25 cellular contexts compared by ENCODE assay signal in the genomic region with DNA sequence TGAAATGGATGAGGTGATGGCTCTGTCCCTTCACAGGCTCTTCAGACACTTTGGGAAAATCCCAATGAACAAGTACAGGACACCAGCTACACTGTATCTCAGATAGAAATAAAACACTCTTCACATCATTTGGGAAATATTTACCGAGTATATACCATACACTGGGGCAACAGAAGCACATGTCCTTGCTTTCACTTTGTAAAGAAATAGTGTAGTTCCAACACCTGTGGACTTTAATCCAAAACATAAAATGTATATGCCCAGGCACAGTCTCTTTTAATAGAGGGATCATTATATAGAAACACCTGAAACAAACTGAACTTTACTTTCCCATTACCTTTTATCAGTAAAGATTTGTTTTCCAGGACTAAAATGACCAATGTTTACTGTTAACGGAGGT. TPM values are rescaled to one million over a fixed set of nuclear protein-coding genes. Genes with fewer than 3 reads are reported as not detected.
DNase-seq lines count a peak whose midpoint lies in the region; ATAC-seq and FAIRE-seq lines count a peak whose summit lies in the region.
"Had no signal": no experiment of that assay in that cellular context is flagged by ENCODE, and none has a peak within 500 bp of the region (broad histone marks: within the 10 kb centered on the region; RNA-seq: fewer than 3 reads in every experiment).

No MANE protein-coding gene starts in this region.

- CTCF ChIA-PET in activated CD4-positive, alpha-beta T cell treated with anti-CD3 and anti-CD28 coated beads for 36 hours (lab: Charles Lee), result no interaction called here

- H3K4me3 Mint-ChIP-seq in activated CD4-positive, alpha-beta T cell treated with anti-CD3 and anti-CD28 coated beads for 36 hours, result no peak overlapping the region
- no peak overlapping the region for H3K4me3 Mint-ChIP-seq in activated naive CD4-positive, alpha-beta T cell treated with anti-CD3 and anti-CD28 coated beads, Interleukin-2, amount 50 U/mL, for 24 hours
- H3K4me3 Mint-ChIP-seq: B cell; CD4-positive, CD25-positive, alpha-beta regulatory T cell; CD8-positive, alpha-beta memory T cell; GM23338; H9 had no signal

- FAIRE-seq in small intestine (lab: Jason Lieb, UNC), result no peak
- FAIRE-seq: A204.1, D721Med, GM12878, GM19239 had no signal

- POLR2A ChIA-PET in activated CD4-positive, alpha-beta T cell treated with anti-CD3 and anti-CD28 coated beads for 36 hours (lab: Charles Lee), result no interaction called here

- no peak overlapping the region for H3K27ac ChIP-seq in small intestine (ENCODE audit: low read depth in 1 of 2, low read length in 1 of 2)
- H3K27ac ChIP-seq: 22Rv1, BLaER1, C4-2B had no signal

- peaks cover 5 to 7% of the 10 kb centered on the region in 2 donors for H3K36me3 ChIP-seq in small intestine (ENCODE audit: control insufficient read depth in 2 of 2, insufficient read depth in 2 of 2, low read length in 2 of 2)

- peak overlapping the region; percentile 30 for H3K27ac Mint-ChIP-seq in activated CD4-positive, alpha-beta T cell treated with anti-CD3 and anti-CD28 coated beads for 36 hours
- H3K27ac Mint-ChIP-seq in activated naive CD4-positive, alpha-beta T cell treated with anti-CD3 and anti-CD28 coated beads, Interleukin-2, amount 50 U/mL, for 24 hours, result peak overlapping the region; percentile 52
- H3K27ac Mint-ChIP-seq in activated naive CD4-positive, alpha-beta T cell treated with anti-CD3 and anti-CD28 coated beads, Interleukin-2, amount 50 U/mL, for 72 hours, result no peak overlapping the region
- H3K27ac Mint-ChIP-seq: B cell, GM23338, H9 had no signal

- no peak overlapping the region for H3K4me3 ChIP-seq in small intestine (ENCODE audit: low read depth in 1 of 2, low read length in 2 of 2)
- H3K4me3 ChIP-seq: BLaER1, GM12878, GM23338 had no signal

- WGBS in small intestine, 3 donors, result 29 to 75% (median 45%) methylated on average over 2 of the region's 2 CpGs

- H3K27me3 ChIP-seq in small intestine (ENCODE audit: control insufficient read depth in 2 of 2, insufficient read depth in 2 of 2, low read length in 2 of 2), result no peaks in the 10 kb centered on the region
- H3K27me3 ChIP-seq: BLaER1 had no signal

- ATAC-seq in activated CD4-positive, alpha-beta T cell treated with anti-CD3 and anti-CD28 coated beads for 36 hours, result no peak
- no peak for ATAC-seq in activated naive CD4-positive, alpha-beta T cell treated with anti-CD3 and anti-CD28 coated beads, Interleukin-2, amount 50 U/mL, for 72 hours
- peak; percentile 66 for ATAC-seq in left colon
- ATAC-seq: GM12878, GM23338, HCT116 had no signal

- no peak for DNase-seq in activated CD4-positive, alpha-beta T cell treated with anti-CD3 and anti-CD28 coated beads for 36 hours
- no peak for DNase-seq in activated CD4-positive, alpha-beta T cell treated with anti-CD3 and anti-CD28 coated beads for 1 hour
- DNase-seq in activated naive CD4-positive, alpha-beta T cell treated with anti-CD3 and anti-CD28 coated beads, Interleukin-2, amount 50 U/mL, for 72 hours (ENCODE audit: low spot score in 2 of 2), result no peak
- DNase-seq in left colon, result no peak
- DNase-seq in small intestine, result peak; percentile 23
- DNase-seq in NCI-H1048 (lab: John Stamatoyannopoulos, UW), result no peak
- DNase-seq in activated gamma-delta T cell treated with Interleukin-2 at 50 U/mL for 16 hours, result no peak
- DNase-seq: CD4-positive, CD25-positive, alpha-beta regulatory T cell; CD8-positive, alpha-beta memory T cell; DMS 273 treated with DMSO at 0.1 percent for 48 hours; DMS79; EL; GDM1; H9 had no signal

- no peaks in the 10 kb centered on the region for H3K9me3 ChIP-seq in small intestine (ENCODE audit: control insufficient read depth, low read depth)
- H3K9me3 ChIP-seq: BLaER1 had no signal

- H3K36me3 Mint-ChIP-seq in activated CD4-positive, alpha-beta T cell treated with anti-CD3 and anti-CD28 coated beads for 36 hours (ENCODE audit: low read depth), result peaks cover 18% of the 10 kb centered on the region
- H3K36me3 Mint-ChIP-seq in activated naive CD4-positive, alpha-beta T cell treated with anti-CD3 and anti-CD28 coated beads, Interleukin-2, amount 50 U/mL, for 24 hours, result peaks cover 8% of the 10 kb centered on the region
- H3K36me3 Mint-ChIP-seq in activated naive CD4-positive, alpha-beta T cell treated with anti-CD3 and anti-CD28 coated beads, Interleukin-2, amount 50 U/mL, for 72 hours, result peaks cover 11 to 20% of the 10 kb centered on the region in 2 donors

- intact Hi-C loops in activated CD4-positive, alpha-beta T cell treated with anti-CD3 and anti-CD28 coated beads for 36 hours (cut with DNase I, micrococcal nuclease), result no loop called here
- intact Hi-C loops in left colon (cut with DNase I, micrococcal nuclease), result no loop called here

- no peaks in the 10 kb centered on the region for H3K9me3 Mint-ChIP-seq in activated CD4-positive, alpha-beta T cell treated with anti-CD3 and anti-CD28 coated beads for 36 hours (ENCODE audit: low read depth)
- H3K9me3 Mint-ChIP-seq in activated naive CD4-positive, alpha-beta T cell treated with anti-CD3 and anti-CD28 coated beads, Interleukin-2, amount 50 U/mL, for 24 hours, result no peaks in the 10 kb centered on the region
- no peaks in the 10 kb centered on the region for H3K9me3 Mint-ChIP-seq in activated naive CD4-positive, alpha-beta T cell treated with anti-CD3 and anti-CD28 coated beads, Interleukin-2, amount 50 U/mL, for 72 hours
- H3K9me3 Mint-ChIP-seq: GM23338, H9 had no signal

- H3K4me1 Mint-ChIP-seq in activated CD4-positive, alpha-beta T cell treated with anti-CD3 and anti-CD28 coated beads for 36 hours, result peaks cover 21% of the 10 kb centered on the region
- H3K4me1 Mint-ChIP-seq in activated naive CD4-positive, alpha-beta T cell treated with anti-CD3 and anti-CD28 coated beads, Interleukin-2, amount 50 U/mL, for 24 hours, result peaks cover 14% of the 10 kb centered on the region

- peaks cover 2% of the 10 kb centered on the region in 2 donors for H3K4me1 ChIP-seq in small intestine (ENCODE audit: control insufficient read depth in 2 of 2, insufficient read depth in 1 of 2, low read depth in 1 of 2, low read length in 1 of 2)
- H3K4me1 ChIP-seq: BLaER1 had no signal

- no peaks in the 10 kb centered on the region for H3K27me3 Mint-ChIP-seq in activated CD4-positive, alpha-beta T cell treated with anti-CD3 and anti-CD28 coated beads for 36 hours
- no peaks in the 10 kb centered on the region for H3K27me3 Mint-ChIP-seq in activated naive CD4-positive, alpha-beta T cell treated with anti-CD3 and anti-CD28 coated beads, Interleukin-2, amount 50 U/mL, for 24 hours
- H3K27me3 Mint-ChIP-seq: B cell; CD4-positive, CD25-positive, alpha-beta regulatory T cell; CD8-positive, alpha-beta memory T cell had no signal

RNA-seq across cellular contexts. Expression of a gene that starts 14.0 kb away (rescaled TPM):
- total RNA-seq in activated CD4-positive, alpha-beta T cell treated with anti-CD3 and anti-CD28 coated beads for 36 hours, result 100 to 1,000 TPM; 232 to 284 TPM
- total RNA-seq in activated naive CD4-positive, alpha-beta T cell treated with anti-CD3 and anti-CD28 coated beads, Interleukin-2, amount 50 U/mL, for 72 hours, result 100 to 1,000 TPM; 193 to 270 TPM
- 100 to 1,000 TPM; 274 to 339 TPM for total RNA-seq in left colon
- polyA plus RNA-seq in small intestine, result 1,000 to 10,000 TPM in 1 of 3 donors, 100 to 1,000 TPM in 2; 666 to 1,515 (median 852) TPM

RNA-seq across cellular contexts. Expression of a gene that starts 58.4 kb away (rescaled TPM):
- 10 to 100 TPM; 47.1 to 62.8 TPM for total RNA-seq in activated CD4-positive, alpha-beta T cell treated with anti-CD3 and anti-CD28 coated beads for 36 hours
- total RNA-seq in activated naive CD4-positive, alpha-beta T cell treated with anti-CD3 and anti-CD28 coated beads, Interleukin-2, amount 50 U/mL, for 72 hours, result 10 to 100 TPM; 41.9 to 43.9 TPM
- total RNA-seq in left colon, result 10 to 100 TPM; 33.3 to 34.2 TPM
- polyA plus RNA-seq in small intestine, result 10 to 100 TPM in 2 of 3 donors, 1 to 10 TPM in 1; 10.0 to 13.9 (median 10.7) TPM

Comparison
In these comparisons a context has a peak if more than half of its experiments do, and no peak if none do; other contexts are left out.
1. H3K27ac Mint-ChIP-seq: peak in activated CD4-positive, alpha-beta T cell treated with anti-CD3 and anti-CD28 coated beads for 36 hours (single experiment) and activated naive CD4-positive, alpha-beta T cell treated with anti-CD3 and anti-CD28 coated beads, Interleukin-2, amount 50 U/mL, for 24 hours (single experiment); none in activated naive CD4-positive, alpha-beta T cell treated with anti-CD3 and anti-CD28 coated beads, Interleukin-2, amount 50 U/mL, for 72 hours (0 of 2).